Comparison of ENCODE assay signal across 8 cellular contexts in the genomic region with DNA sequence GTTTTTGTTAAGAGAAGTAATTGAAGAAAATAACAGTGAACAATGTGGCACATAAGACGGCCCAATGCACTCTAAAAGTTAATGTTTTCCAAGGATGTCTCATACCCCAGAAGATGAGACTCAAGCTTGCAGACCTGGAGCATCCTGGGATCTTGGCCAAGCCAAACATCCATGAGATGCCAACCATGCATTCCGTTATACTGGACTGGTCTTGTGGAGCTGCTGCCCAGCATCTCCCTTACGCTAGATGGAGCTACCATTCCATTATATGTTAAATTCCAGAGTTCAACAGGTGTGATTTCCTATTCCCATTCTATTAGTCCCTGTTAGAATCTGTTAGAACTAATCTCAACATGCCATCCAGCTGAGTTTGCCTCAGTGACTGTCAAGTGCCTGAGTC.
DNase-seq lines count a peak whose midpoint lies in the region; ATAC-seq and TF ChIP-seq lines count a peak whose summit lies in the region.

No MANE protein-coding gene starts in this region.

- no peak overlapping the region for H3K27ac ChIP-seq in RWPE1

- peak; percentile 75 for TF ChIP-seq CTCF in AG04449 (IDR thresholded peaks at IDR 0.05; ENCODE audit: insufficient read depth, low read length, missing control alignments)
- TF ChIP-seq CTCF in RWPE1 (conservative IDR thresholded peaks at IDR 0.05; ENCODE audit: low read depth), result peak; percentile 32

- no peak for ATAC-seq in GM19455 (IDR thresholded peaks at IDR 0.05; ENCODE audit: unreplicated experiment)

- H3K4me3 ChIP-seq in AG04449 (ENCODE audit: low read depth, low read length) (no peak overlapping the region), H7 (ENCODE audit: insufficient read depth, low read depth, low read length) (no peak overlapping the region)

- H3K27me3 ChIP-seq in H7 (ENCODE audit: control insufficient read depth, insufficient read depth, low read length), result no peaks in the 10 kb centered on the region

- DNase-seq in AG04449 (ENCODE audit: low read depth, low spot score) (peak; percentile 84), H7 (peak; percentile 64), RWPE1 (ENCODE audit: low spot score) (peak; percentile 48), hepatic stellate cell (ENCODE audit: low spot score) (peak; percentile 68), NCI-H1436 treated with DMSO at 0.1 percent for 48 hours (lab: John Stamatoyannopoulos, UW) (no peak)
- no peak for DNase-seq in activated T-cell treated with anti-CD3 and anti-CD28 coated beads, Interleukin-2, amount 50 U/mL, for 48 hours
- DNase-seq in stimulated activated naive CD4-positive, alpha-beta T cell treated with Interleukin-2 at 50 U/mL for 16 hours (lab: John Stamatoyannopoulos, UW), result no peak

- POLR2A ChIA-PET in AG04449 (lab: Yijun Ruan, JAX) (interaction anchor here (1.1 kb wide), 2 partner anchors 25 to 227 kb away, joined by 3 read pairs; no protein-coding TSS in a partner anchor), RWPE1 (lab: Yijun Ruan, JAX; ENCODE audit: low non-redundant PET) (no interaction called here)

- CTCF ChIA-PET in AG04449 (lab: Yijun Ruan, JAX) (interaction anchor here (0.8 to 2.7 kb wide), 25 partner anchors 9 to 1928 kb away, joined by 3 to 45 read pairs (median 4); no protein-coding TSS in a partner anchor), RWPE1 (lab: Yijun Ruan, JAX) (interaction anchor here (0.9 kb wide), 1 partner anchor 704 kb away, joined by 3 read pairs; no protein-coding TSS in a partner anchor)

- no peaks in the 10 kb centered on the region for H3K36me3 ChIP-seq in H7 (replicated peaks; ENCODE audit: control insufficient read depth, insufficient read depth, low read length)

Comparison
In these comparisons a context has a peak if more than half of its experiments do, and no peak if none do; other contexts are left out.
1. DNase-seq: peak in AG04449 (single experiment), H7 (single experiment), RWPE1 (single experiment) and hepatic stellate cell (single experiment); none in activated T-cell treated with anti-CD3 and anti-CD28 coated beads, Interleukin-2, amount 50 U/mL, for 48 hours (0 of 2), stimulated activated naive CD4-positive, alpha-beta T cell treated with Interleukin-2 at 50 U/mL for 16 hours (single experiment) and NCI-H1436 treated with DMSO at 0.1 percent for 48 hours (single experiment).